1 cellular context compared by ENCODE assay signal in the genomic region with DNA sequence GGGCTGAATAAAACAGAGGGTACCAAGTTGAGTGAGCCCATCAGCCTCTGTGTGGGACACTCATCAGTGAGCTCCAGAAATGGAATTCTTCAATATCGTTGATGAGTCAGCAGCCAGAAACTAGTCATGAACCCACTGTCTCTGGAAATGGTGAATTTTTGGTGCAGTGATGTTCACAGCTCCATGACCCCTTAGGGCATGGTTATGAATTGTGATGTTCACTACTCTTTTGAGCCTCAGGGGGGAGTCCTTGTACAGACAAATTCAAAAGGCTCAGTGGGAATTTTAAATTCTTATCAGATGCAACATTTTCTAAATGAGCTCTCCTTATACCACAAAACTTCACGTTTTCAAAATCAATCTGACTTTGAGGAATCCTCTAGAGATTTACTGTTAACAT.
TF ChIP-seq lines count a peak whose summit lies in the region.

No MANE protein-coding gene starts in this region.

TF ChIP-seq in GM12878, 131 proteins besides CTCF, POLR2A, EP300 and RAD21:
- TF ChIP-seq ZBTB40 (IDR thresholded peaks at IDR 0.05; ENCODE audit: borderline replicate concordance), result no peak
- TF ChIP-seq, protein P1, sequence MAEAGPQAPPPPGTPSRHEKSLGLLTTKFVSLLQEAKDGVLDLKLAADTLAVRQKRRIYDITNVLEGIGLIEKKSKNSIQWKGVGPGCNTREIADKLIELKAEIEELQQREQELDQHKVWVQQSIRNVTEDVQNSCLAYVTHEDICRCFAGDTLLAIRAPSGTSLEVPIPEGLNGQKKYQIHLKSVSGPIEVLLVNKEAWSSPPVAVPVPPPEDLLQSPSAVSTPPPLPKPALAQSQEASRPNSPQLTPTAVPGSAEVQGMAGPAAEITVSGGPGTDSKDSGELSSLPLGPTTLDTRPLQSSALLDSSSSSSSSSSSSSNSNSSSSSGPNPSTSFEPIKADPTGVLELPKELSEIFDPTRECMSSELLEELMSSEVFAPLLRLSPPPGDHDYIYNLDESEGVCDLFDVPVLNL (IDR thresholded peaks at IDR 0.05; ENCODE audit: low read depth, low read length), result no peak
- TF ChIP-seq MAX (IDR thresholded peaks at IDR 0.05; ENCODE audit: low read depth, low read length), result no peak
- TF ChIP-seq TBL1XR1 (IDR thresholded peaks at IDR 0.05; ENCODE audit: low read depth, low read length), result no peak
- no peak for TF ChIP-seq CHD4 (IDR thresholded peaks at IDR 0.05)
- TF ChIP-seq, protein P2, sequence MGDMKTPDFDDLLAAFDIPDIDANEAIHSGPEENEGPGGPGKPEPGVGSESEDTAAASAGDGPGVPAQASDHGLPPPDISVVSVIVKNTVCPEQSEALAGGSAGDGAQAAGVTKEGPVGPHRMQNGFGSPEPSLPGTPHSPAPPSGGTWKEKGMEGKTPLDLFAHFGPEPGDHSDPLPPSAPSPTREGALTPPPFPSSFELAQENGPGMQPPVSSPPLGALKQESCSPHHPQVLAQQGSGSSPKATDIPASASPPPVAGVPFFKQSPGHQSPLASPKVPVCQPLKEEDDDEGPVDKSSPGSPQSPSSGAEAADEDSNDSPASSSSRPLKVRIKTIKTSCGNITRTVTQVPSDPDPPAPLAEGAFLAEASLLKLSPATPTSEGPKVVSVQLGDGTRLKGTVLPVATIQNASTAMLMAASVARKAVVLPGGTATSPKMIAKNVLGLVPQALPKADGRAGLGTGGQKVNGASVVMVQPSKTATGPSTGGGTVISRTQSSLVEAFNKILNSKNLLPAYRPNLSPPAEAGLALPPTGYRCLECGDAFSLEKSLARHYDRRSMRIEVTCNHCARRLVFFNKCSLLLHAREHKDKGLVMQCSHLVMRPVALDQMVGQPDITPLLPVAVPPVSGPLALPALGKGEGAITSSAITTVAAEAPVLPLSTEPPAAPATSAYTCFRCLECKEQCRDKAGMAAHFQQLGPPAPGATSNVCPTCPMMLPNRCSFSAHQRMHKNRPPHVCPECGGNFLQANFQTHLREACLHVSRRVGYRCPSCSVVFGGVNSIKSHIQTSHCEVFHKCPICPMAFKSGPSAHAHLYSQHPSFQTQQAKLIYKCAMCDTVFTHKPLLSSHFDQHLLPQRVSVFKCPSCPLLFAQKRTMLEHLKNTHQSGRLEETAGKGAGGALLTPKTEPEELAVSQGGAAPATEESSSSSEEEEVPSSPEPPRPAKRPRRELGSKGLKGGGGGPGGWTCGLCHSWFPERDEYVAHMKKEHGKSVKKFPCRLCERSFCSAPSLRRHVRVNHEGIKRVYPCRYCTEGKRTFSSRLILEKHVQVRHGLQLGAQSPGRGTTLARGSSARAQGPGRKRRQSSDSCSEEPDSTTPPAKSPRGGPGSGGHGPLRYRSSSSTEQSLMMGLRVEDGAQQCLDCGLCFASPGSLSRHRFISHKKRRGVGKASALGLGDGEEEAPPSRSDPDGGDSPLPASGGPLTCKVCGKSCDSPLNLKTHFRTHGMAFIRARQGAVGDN (IDR thresholded peaks at IDR 0.05), result no peak
- TF ChIP-seq ASH2L (IDR thresholded peaks at IDR 0.05; ENCODE audit: borderline replicate concordance, low read depth), result no peak
- no peak for TF ChIP-seq ZNF384 (IDR thresholded peaks at IDR 0.05; ENCODE audit: borderline replicate concordance, low read depth, low read length)
- no peak for TF ChIP-seq CHD1 (IDR thresholded peaks at IDR 0.05; ENCODE audit: low read depth, low read length)
- TF ChIP-seq RAD51 (IDR thresholded peaks at IDR 0.05), result no peak
- no peak for TF ChIP-seq KAT2A (conservative IDR thresholded peaks at IDR 0.05; ENCODE audit: control insufficient read depth, low read depth, low read length)
- TF ChIP-seq, protein P3, sequence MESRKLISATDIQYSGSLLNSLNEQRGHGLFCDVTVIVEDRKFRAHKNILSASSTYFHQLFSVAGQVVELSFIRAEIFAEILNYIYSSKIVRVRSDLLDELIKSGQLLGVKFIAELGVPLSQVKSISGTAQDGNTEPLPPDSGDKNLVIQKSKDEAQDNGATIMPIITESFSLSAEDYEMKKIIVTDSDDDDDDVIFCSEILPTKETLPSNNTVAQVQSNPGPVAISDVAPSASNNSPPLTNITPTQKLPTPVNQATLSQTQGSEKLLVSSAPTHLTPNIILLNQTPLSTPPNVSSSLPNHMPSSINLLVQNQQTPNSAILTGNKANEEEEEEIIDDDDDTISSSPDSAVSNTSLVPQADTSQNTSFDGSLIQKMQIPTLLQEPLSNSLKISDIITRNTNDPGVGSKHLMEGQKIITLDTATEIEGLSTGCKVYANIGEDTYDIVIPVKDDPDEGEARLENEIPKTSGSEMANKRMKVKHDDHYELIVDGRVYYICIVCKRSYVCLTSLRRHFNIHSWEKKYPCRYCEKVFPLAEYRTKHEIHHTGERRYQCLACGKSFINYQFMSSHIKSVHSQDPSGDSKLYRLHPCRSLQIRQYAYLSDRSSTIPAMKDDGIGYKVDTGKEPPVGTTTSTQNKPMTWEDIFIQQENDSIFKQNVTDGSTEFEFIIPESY (IDR thresholded peaks at IDR 0.05), result no peak
- no peak for TF ChIP-seq SP1 (IDR thresholded peaks at IDR 0.05; ENCODE audit: low read depth, low read length)
- no peak for TF ChIP-seq PAX5 (IDR thresholded peaks at IDR 0.05; ENCODE audit: borderline replicate concordance, low read depth, low read length)
- TF ChIP-seq SRF (IDR thresholded peaks at IDR 0.05; ENCODE audit: low read depth in 2 of 2, low read length in 2 of 2), result no peak
- TF ChIP-seq PAX8 (IDR thresholded peaks at IDR 0.05), result no peak
- no peak for TF ChIP-seq RBBP5 (conservative IDR thresholded peaks at IDR 0.05)
- TF ChIP-seq CBX5 (IDR thresholded peaks at IDR 0.05; ENCODE audit: low read depth), result no peak
- TF ChIP-seq, protein P4, sequence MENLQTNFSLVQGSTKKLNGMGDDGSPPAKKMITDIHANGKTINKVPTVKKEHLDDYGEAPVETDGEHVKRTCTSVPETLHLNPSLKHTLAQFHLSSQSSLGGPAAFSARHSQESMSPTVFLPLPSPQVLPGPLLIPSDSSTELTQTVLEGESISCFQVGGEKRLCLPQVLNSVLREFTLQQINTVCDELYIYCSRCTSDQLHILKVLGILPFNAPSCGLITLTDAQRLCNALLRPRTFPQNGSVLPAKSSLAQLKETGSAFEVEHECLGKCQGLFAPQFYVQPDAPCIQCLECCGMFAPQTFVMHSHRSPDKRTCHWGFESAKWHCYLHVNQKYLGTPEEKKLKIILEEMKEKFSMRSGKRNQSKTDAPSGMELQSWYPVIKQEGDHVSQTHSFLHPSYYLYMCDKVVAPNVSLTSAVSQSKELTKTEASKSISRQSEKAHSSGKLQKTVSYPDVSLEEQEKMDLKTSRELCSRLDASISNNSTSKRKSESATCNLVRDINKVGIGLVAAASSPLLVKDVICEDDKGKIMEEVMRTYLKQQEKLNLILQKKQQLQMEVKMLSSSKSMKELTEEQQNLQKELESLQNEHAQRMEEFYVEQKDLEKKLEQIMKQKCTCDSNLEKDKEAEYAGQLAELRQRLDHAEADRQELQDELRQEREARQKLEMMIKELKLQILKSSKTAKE (IDR thresholded peaks at IDR 0.05; ENCODE audit: low read depth, poor library complexity, severe bottlenecking), result no peak
- TF ChIP-seq HDAC6 (IDR thresholded peaks at IDR 0.05; ENCODE audit: unreplicated experiment), result no peak
